In genomic region chr9:2284770-2285169, GRCh38 we compare ENCODE assay signal across 15 cellular contexts.
DNase-seq lines count a peak whose midpoint lies in the region; ATAC-seq and TF ChIP-seq lines count a peak whose summit lies in the region.
"Had no signal": no experiment of that assay in that cellular context is flagged by ENCODE, and none has a peak within 500 bp of the region (broad histone marks: within the 10 kb centered on the region; RNA-seq: fewer than 3 reads in every experiment).

No MANE protein-coding gene starts in this region.

- no peak overlapping the region for H3K23ac ChIP-seq in mesendoderm (ENCODE audit: low read length)

- no peak overlapping the region for H4K8ac ChIP-seq in mesendoderm (ENCODE audit: low read depth, low read length)

- H3K27me3 ChIP-seq in mesendoderm (ENCODE audit: insufficient read depth, low read length, poor library complexity) (no peaks in the 10 kb centered on the region), heart right ventricle (no peaks in the 10 kb centered on the region)

- peak overlapping the region; percentile 37 for H4K5ac ChIP-seq in mesendoderm (ENCODE audit: low read length)

- peak overlapping the region; percentile 46 for H3K18ac ChIP-seq in mesendoderm (ENCODE audit: low read length)

- ATAC-seq in WTC11 (no peak), heart right ventricle (no peak), GM19397 (IDR thresholded peaks at IDR 0.05; ENCODE audit: unreplicated experiment) (no peak)
- ATAC-seq: K562 had no signal

- peak overlapping the region; percentile 77 for H2BK5ac ChIP-seq in mesendoderm (ENCODE audit: low read length)

- no peak overlapping the region for H3K27ac Mint-ChIP-seq in WTC11
- H3K27ac Mint-ChIP-seq: B cell; CD4-positive, alpha-beta memory T cell had no signal

- no peak overlapping the region for H3K9ac ChIP-seq in mesendoderm (ENCODE audit: low read length)
- H3K9ac ChIP-seq: GM23248 had no signal

- DNase-seq in WTC11 (ENCODE audit: low spot score) (no peak), mesendoderm (no peak), DMS53 treated with DMSO at 0.1 percent for 48 hours (lab: John Stamatoyannopoulos, UW; ENCODE audit: unreplicated experiment) (no peak), D341Med (ENCODE audit: low spot score) (no peak), heart right ventricle (no peak)
- DNase-seq: CD4-positive, alpha-beta memory T cell; GF-D8; GM23248; HCEC 1CT; Kasumi-1 had no signal

- no peak for TF ChIP-seq CTCF in HEK293 (tag by site-specific recombination; IDR thresholded peaks at IDR 0.05)
- TF ChIP-seq CTCF in WTC11 (IDR thresholded peaks at IDR 0.05), result no peak
- no peak for TF ChIP-seq CTCF in heart right ventricle (IDR thresholded peaks at IDR 0.05)

- H3K9me3 Mint-ChIP-seq in WTC11, result peaks cover 10% of the 10 kb centered on the region
- H3K9me3 Mint-ChIP-seq: CD4-positive, alpha-beta memory T cell had no signal

- H3K27ac ChIP-seq in HEK293 (ENCODE audit: extremely low read depth, low read depth, low read length), result no peak overlapping the region
- H3K27ac ChIP-seq in mesendoderm (ENCODE audit: low read depth, low read length), result no peak overlapping the region
- no peak overlapping the region for H3K27ac ChIP-seq in heart right ventricle
- H3K27ac ChIP-seq: C4-2B, GM23248 had no signal

- POLR2A ChIA-PET in HEK293 (lab: Yijun Ruan, JAX), result no interaction called here
- POLR2A ChIA-PET in WTC11 (lab: Charles Lee), result no interaction called here

- H3K9me3 ChIP-seq in HEK293 (ENCODE audit: control insufficient read depth, insufficient read depth, low read depth, low read length) (no peaks in the 10 kb centered on the region), heart right ventricle (no peaks in the 10 kb centered on the region)

- H2BK120ac ChIP-seq in mesendoderm (ENCODE audit: low read depth, low read length), result peak overlapping the region; percentile 35

- intact Hi-C loops in heart right ventricle (cut with DNase I), result no loop called here

- H3K79me1 ChIP-seq in mesendoderm (ENCODE audit: low read length), result no peaks in the 10 kb centered on the region

- no peak overlapping the region for H2BK15ac ChIP-seq in mesendoderm (replicated peaks; ENCODE audit: low read depth)

- H3K4ac ChIP-seq in mesendoderm (ENCODE audit: low read depth, low read length), result peak overlapping the region; percentile 99

- H3K4me1 Mint-ChIP-seq in WTC11, result peaks cover 16% of the 10 kb centered on the region; the same call in 1 of the 2 replicates
- H3K4me1 Mint-ChIP-seq: B cell; CD4-positive, alpha-beta memory T cell had no signal

- peak overlapping the region; percentile 31 for H3K56ac ChIP-seq in mesendoderm (ENCODE audit: low read length)

- CTCF ChIA-PET in HEK293 (lab: Yijun Ruan, JAX), result no interaction called here
- CTCF ChIA-PET in WTC11 (lab: Charles Lee), result no interaction called here

- H3K4me2 ChIP-seq in mesendoderm (ENCODE audit: low read length), result no peak overlapping the region

- peak overlapping the region; percentile 34 for H2AK5ac ChIP-seq in mesendoderm (ENCODE audit: low read length)

- H3K79me2 ChIP-seq in mesendoderm (ENCODE audit: control insufficient read depth, insufficient read depth, low read length), result peaks cover 2% of the 10 kb centered on the region

- no peaks in the 10 kb centered on the region for H3K27me3 Mint-ChIP-seq in WTC11 (ENCODE audit: low read depth)

- H3K4me3 Mint-ChIP-seq in WTC11, result no peak overlapping the region
- H3K4me3 Mint-ChIP-seq: B cell; CD4-positive, alpha-beta memory T cell had no signal

- H3K36me3 ChIP-seq in HEK293 (ENCODE audit: control insufficient read depth in 2 of 2, insufficient read depth in 1 of 2, low read length in 2 of 2) (no peaks in the 10 kb centered on the region), mesendoderm (ENCODE audit: control insufficient read depth, insufficient read depth, low read length) (no peaks in the 10 kb centered on the region), heart right ventricle (no peaks in the 10 kb centered on the region)

- H3K4me1 ChIP-seq in HEK293 (ENCODE audit: control insufficient read depth, insufficient read depth, low read length), result peaks cover 9% of the 10 kb centered on the region; the same call in 1 of the 2 replicates
- H3K4me1 ChIP-seq in mesendoderm (ENCODE audit: control insufficient read depth, low read depth, low read length), result peaks cover 10% of the 10 kb centered on the region
- no peaks in the 10 kb centered on the region for H3K4me1 ChIP-seq in heart right ventricle

- H3K4me3 ChIP-seq in HEK293 (ENCODE audit: low read depth, low read length) (no peak overlapping the region), mesendoderm (ENCODE audit: low read length) (no peak overlapping the region), heart right ventricle (no peak overlapping the region)
- H3K4me3 ChIP-seq: GM23248, K562 had no signal

- H3K36me3 Mint-ChIP-seq in WTC11, result peaks cover 36% of the 10 kb centered on the region
- H3K36me3 Mint-ChIP-seq: CD4-positive, alpha-beta memory T cell had no signal

- whole genome bisulfite sequencing in mesendoderm (ENCODE audit: extremely low coverage, insufficient coverage, low lambda C conversion rate), result no CpG with 5 or more reads among the region's 1 CpG
- 91 to 95% methylated on average over 1 of the region's 1 CpG for WGBS in heart right ventricle, 2 donors

TF ChIP-seq in HEK293, 187 proteins besides CTCF, POLR2A, EP300 and RAD21:
- no peak for TF ChIP-seq ZNF24 (tag by site-specific recombination; IDR thresholded peaks at IDR 0.05)
- TF ChIP-seq ZNF623 (tag by site-specific recombination; IDR thresholded peaks at IDR 0.05), result peak; percentile 53; the same call in 1 of the 2 replicates
- TF ChIP-seq MZF1 (tag by site-specific recombination; IDR thresholded peaks at IDR 0.05; ENCODE audit: borderline replicate concordance), result no peak
- TF ChIP-seq ZNF843 (tag by site-specific recombination; IDR thresholded peaks at IDR 0.05), result no peak
- TF ChIP-seq ZNF555 (tag by site-specific recombination; conservative IDR thresholded peaks at IDR 0.05), result no peak

TF ChIP-seq in WTC11, 78 proteins besides CTCF, POLR2A, EP300 and RAD21:
- TF ChIP-seq ATF2 (CRISPR knock-in tag; IDR thresholded peaks at IDR 0.05; ENCODE audit: borderline replicate concordance, low read depth) (no peak), E2F1 (CRISPR knock-in tag; IDR thresholded peaks at IDR 0.05) (no peak), EMX1 (CRISPR knock-in tag; IDR thresholded peaks at IDR 0.05) (no peak), GTF2I (CRISPR knock-in tag; conservative IDR thresholded peaks at IDR 0.05) (0 out of 2 replicates have a peak, but pooled peaks have one; percentile 46), MXD4 (CRISPR knock-in tag; IDR thresholded peaks at IDR 0.05; ENCODE audit: borderline replicate concordance) (no peak), HMGXB4 (CRISPR knock-in tag; IDR thresholded peaks at IDR 0.05) (no peak)
TF ChIP-seq in WTC11: peak in this region for 1.
